ENCODE assay signal across 9 cellular contexts in the genomic region with DNA sequence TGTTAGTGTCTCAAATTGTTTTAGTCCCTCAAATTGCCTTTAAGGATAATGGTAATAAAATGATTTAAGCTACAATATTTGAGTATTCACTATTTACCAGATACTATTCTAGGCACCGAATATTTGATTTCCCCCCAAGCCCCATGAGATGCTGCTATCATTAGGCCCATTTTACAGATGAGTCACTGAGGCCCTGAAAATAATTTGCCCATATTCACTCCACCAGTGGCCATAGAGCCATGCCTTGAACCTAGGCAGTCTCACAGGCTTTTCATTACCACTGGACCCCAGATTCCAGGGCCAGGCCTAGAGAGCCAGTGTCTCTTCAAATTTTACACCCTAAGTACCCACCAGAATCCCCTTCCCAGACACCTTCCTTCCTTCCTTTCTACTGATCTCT.
"Had no signal": no experiment of that assay in that cellular context is flagged by ENCODE, and none has a peak within 500 bp of the region (broad histone marks: within the 10 kb centered on the region; RNA-seq: fewer than 3 reads in every experiment).

No MANE protein-coding gene starts in this region.

- H3K27ac Mint-ChIP-seq: H9 had no signal

- FAIRE-seq: H54 had no signal

- H3K4me2 ChIP-seq: KMS-11 had no signal

- DNase-seq: GOT3, H9, HCEC 1CT, IMR-90, Karpas-422, KBM-7 had no signal

- H3K9me3 Mint-ChIP-seq: H9 had no signal

- H3K4me3 Mint-ChIP-seq: H9 had no signal

- H3K9ac ChIP-seq: KMS-11 had no signal

- H3K27ac ChIP-seq: HL-60, KMS-11 had no signal
